17 cellular contexts compared by ENCODE assay signal in genomic region chr4:125101706-125102105, GRCh38.
"Had no signal": no experiment of that assay in that cellular context is flagged by ENCODE, and none has a peak within 500 bp of the region (broad histone marks: within the 10 kb centered on the region; RNA-seq: fewer than 3 reads in every experiment).

No MANE protein-coding gene starts in this region.

- FAIRE-seq: colon, endothelial cell of umbilical vein had no signal

- ATAC-seq: activated CD4-positive, CD25-positive, alpha-beta regulatory T cell treated with anti-CD3 and anti-CD28 coated beads, Interleukin-2, amount 50 U/mL, for 24 hours; activated CD8-positive, alpha-beta memory T cell treated with anti-CD3 and anti-CD28 coated beads, Interleukin-2, amount 10 ng/mL, durations not matched to agents 7 days and 5 days; activated T-cell treated with anti-CD3 and anti-CD28 coated beads, Interleukin-2, amount 50 U/mL, for 4 hours; natural killer cell treated with Interleukin-12 subunit alpha and Interleukin-12 subunit beta and Interleukin-15 and Interleukin-18, amount 100 ng/mL, for 72 hours had no signal

- H3K4me3 ChIP-seq: left ventricle myocardium inferior, suprapubic skin had no signal

- H3K27ac ChIP-seq: left ventricle myocardium inferior, suprapubic skin had no signal

- H3K36me3 ChIP-seq: left ventricle myocardium inferior, suprapubic skin had no signal

- H3K4me1 ChIP-seq: left ventricle myocardium inferior, suprapubic skin had no signal

- H3K9me3 ChIP-seq: left ventricle myocardium inferior, suprapubic skin had no signal

- H3K27me3 ChIP-seq: suprapubic skin had no signal

- DNase-seq: activated CD4-positive, alpha-beta T cell treated with anti-CD3 and anti-CD28 coated beads, Interleukin-2, amount 50 U/mL, for 48 hours; activated CD8-positive, alpha-beta memory T cell treated with anti-CD3 and anti-CD28 coated beads, Interleukin-2, amount 10 ng/mL, durations not matched to agents 7 days and 5 days; activated effector memory CD4-positive, alpha-beta T cell treated with anti-CD3 and anti-CD28 coated beads, Interleukin-2, amount 50 U/mL, for 16 hours; activated naive CD8-positive, alpha-beta T cell treated with anti-CD3 and anti-CD28 coated beads for 36 hours; activated T-cell treated with anti-CD3 and anti-CD28 coated beads, Interleukin-2, amount 50 U/mL, for 4 hours; anterior cingulate cortex; islet precursor cell; left ventricle myocardium inferior; mesenchymal stem cell; occipital lobe; stimulated activated CD4-positive, alpha-beta T cell treated with anti-CD3 and anti-CD28 coated beads, Interleukin-2, amount 100 ng/mL, for 48 hours; stimulated activated naive CD4-positive, alpha-beta T cell treated with Interleukin-2 at 50 U/mL for 16 hours had no signal
